ENCODE assay signal across 22 cellular contexts in the genomic region with DNA sequence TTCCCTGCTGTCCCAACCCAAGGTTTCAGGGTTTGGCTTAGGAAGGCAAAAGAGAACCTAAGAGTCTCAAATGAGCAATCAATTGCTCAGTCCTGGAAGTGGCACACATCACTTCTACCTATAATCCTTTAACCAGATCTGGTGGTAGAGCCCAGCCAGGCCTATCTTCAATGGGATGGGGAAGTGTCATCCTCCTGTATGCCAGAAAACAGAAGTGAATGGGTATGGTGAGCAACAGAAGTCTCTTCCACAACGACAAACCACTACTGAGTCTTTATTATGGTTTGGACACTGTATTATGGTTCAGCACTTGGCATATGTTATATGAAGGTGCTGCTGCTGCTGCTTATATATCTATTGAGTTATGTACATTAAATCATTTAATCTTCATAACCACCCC. TPM values are rescaled to one million over a fixed set of nuclear protein-coding genes. Genes with fewer than 3 reads are reported as not detected.
DNase-seq lines count a peak whose midpoint lies in the region; FAIRE-seq and TF ChIP-seq lines count a peak whose summit lies in the region.
"Had no signal": no experiment of that assay in that cellular context is flagged by ENCODE, and none has a peak within 500 bp of the region (broad histone marks: within the 10 kb centered on the region; RNA-seq: fewer than 3 reads in every experiment).

No MANE protein-coding gene starts in this region.

- no peaks in the 10 kb centered on the region for H3K9me3 ChIP-seq in osteoblast (ENCODE audit: low read depth, low read length)
- H3K9me3 ChIP-seq in kidney (ENCODE audit: control insufficient read depth in 1 of 2, low read length in 2 of 2): no peaks in the 10 kb centered on the region

- H3K9ac ChIP-seq in kidney (ENCODE audit: low read length in 2 of 2): no peak overlapping the region

- H4K20me1 ChIP-seq in osteoblast (ENCODE audit: insufficient read depth, low read length): no peaks in the 10 kb centered on the region

- H2AFZ ChIP-seq in osteoblast (ENCODE audit: low read length): no peak overlapping the region

- peak; percentile 73 for DNase-seq in ACHN
- DNase-seq in MV-4-11 (lab: John Stamatoyannopoulos, UW): peak; percentile 53
- no peak for DNase-seq in brain microvascular endothelial cell
- DNase-seq in osteoblast (ENCODE audit: insufficient read length, low spot score, missing footprints): no peak
- no peak for DNase-seq in GF-D8 (lab: John Stamatoyannopoulos, UW)
- no peak for DNase-seq in kidney
- DNase-seq in central memory CD4-positive, alpha-beta T cell: no peak
- no peak for DNase-seq in NCI-H748 (lab: John Stamatoyannopoulos, UW; ENCODE audit: unreplicated experiment)
- DNase-seq: CD4-positive, alpha-beta T cell; DMS79; NCI-H1436 treated with DMSO at 0.1 percent for 48 hours; NCI-H2081; NCI-H2227 treated with DMSO at 0.1 percent for 48 hours; NCI-H524 treated with DMSO at 0.1 percent for 48 hours; NK-92 treated with Interleukin-12 subunit alpha and Interleukin-12 subunit beta, amount 100 ng/mL, for 24 hours; Right ventricle myocardium superior had no signal

- intact Hi-C loops in kidney (cut with DNase I): no loop called here

- no peaks in the 10 kb centered on the region for H3K27me3 ChIP-seq in brain microvascular endothelial cell (replicated peaks)
- no peaks in the 10 kb centered on the region for H3K27me3 ChIP-seq in osteoblast (ENCODE audit: insufficient read depth, low read length)

- H3K36me3 ChIP-seq in brain microvascular endothelial cell (replicated peaks): no peaks in the 10 kb centered on the region
- H3K36me3 ChIP-seq in osteoblast (ENCODE audit: insufficient read depth, low read length): peaks cover under 1% of the 10 kb centered on the region
- H3K36me3 ChIP-seq in kidney (ENCODE audit: control insufficient read depth in 1 of 2, insufficient read depth in 2 of 2, low read length in 2 of 2): no peaks in the 10 kb centered on the region

- in situ Hi-C loops in ACHN (cut with HindIII; ENCODE audit: low pct_ligation_motif_present, low pct_unique_long_range_greater_than_20kb, low sequenced_read_pairs): no loop called here
- in situ Hi-C loops in brain microvascular endothelial cell (cut with HindIII; ENCODE audit: low pct_ligation_motif_present, low sequenced_read_pairs): no loop called here

- peaks cover 30% of the 10 kb centered on the region for H3K4me1 ChIP-seq in osteoblast (ENCODE audit: insufficient read depth, low read length)
- H3K4me1 ChIP-seq in kidney (ENCODE audit: control insufficient read depth in 1 of 2, insufficient read depth in 1 of 2, low read depth in 1 of 2, low read length in 2 of 2): peaks cover 0 to 4% of the 10 kb centered on the region in 2 donors

- H3K27ac ChIP-seq in brain microvascular endothelial cell: peak overlapping the region; percentile 1
- H3K27ac ChIP-seq in osteoblast (ENCODE audit: low read depth, low read length): peak overlapping the region; percentile 58
- no peak overlapping the region for H3K27ac ChIP-seq in kidney (ENCODE audit: low read depth in 2 of 2, low read length in 2 of 2)

- H3K4me3 ChIP-seq in brain microvascular endothelial cell (ENCODE audit: low read depth, low read length) (no peak overlapping the region), osteoblast (ENCODE audit: insufficient read depth, low read length) (no peak overlapping the region), kidney (ENCODE audit: low read length in 2 of 2) (no peak overlapping the region)

- H3K4me2 ChIP-seq in osteoblast (ENCODE audit: insufficient read depth, low read length): peak overlapping the region; percentile 11

- FAIRE-seq in kidney (lab: Jason Lieb, UNC): no peak
- FAIRE-seq: A204.1, G401.6, GM12892, GM19239, H1, HepG2 had no signal

- TF ChIP-seq CTCF in brain microvascular endothelial cell (IDR thresholded peaks at IDR 0.05; ENCODE audit: low read depth, low read length, missing control alignments) (no peak), osteoblast (IDR thresholded peaks at IDR 0.05; ENCODE audit: extremely low read depth, low read depth, low read length) (no peak), kidney (IDR thresholded peaks at IDR 0.05; ENCODE audit: borderline replicate concordance, extremely low read depth, insufficient read depth) (no peak)

- peaks cover 19% of the 10 kb centered on the region for H3K79me2 ChIP-seq in osteoblast (ENCODE audit: insufficient read depth, low read length)

RNA-seq across cellular contexts. Expression of gene AKR1B1, which starts 3.0 kb away (rescaled TPM):
- 85.8 and 86.6 TPM in 2 replicates for total RNA-seq in osteoblast
- total RNA-seq in kidney: 93.8 TPM
- 183 TPM for polyA plus RNA-seq in kidney (ENCODE audit: insufficient read depth, low read depth, low replicate concordance)

Comparison
In these comparisons a context has a peak if more than half of its experiments do, and no peak if none do; other contexts are left out.
1. DNase-seq: peak in ACHN (single experiment) and MV-4-11 (single experiment); none in brain microvascular endothelial cell (single experiment), osteoblast (single experiment), GF-D8 (single experiment), kidney (single experiment), central memory CD4-positive, alpha-beta T cell (single experiment) and NCI-H748 (single experiment).
2. H3K27ac ChIP-seq: peak in brain microvascular endothelial cell (single experiment) and osteoblast (single experiment); none in kidney (0 of 2).